ENCODE assay signal across 20 cellular contexts in genomic region chr4:20351360-20352171, GRCh38.
"Had no signal": no experiment of that assay in that cellular context is flagged by ENCODE, and none has a peak within 500 bp of the region (broad histone marks: within the 10 kb centered on the region; RNA-seq: fewer than 3 reads in every experiment).

No MANE protein-coding gene starts in this region.

- H3K27ac ChIP-seq: epithelial cell of prostate, esophagus muscularis mucosa, hepatocyte, left ventricle myocardium inferior, lower lobe of right lung, pancreas had no signal

- H3K36me3 Mint-ChIP-seq: memory B cell, naive B cell had no signal

- H3K9me3 Mint-ChIP-seq: memory B cell, naive B cell, neural crest cell had no signal

- H3K4me3 Mint-ChIP-seq: memory B cell, naive B cell, neural crest cell had no signal

- H3K27me3 ChIP-seq: esophagus muscularis mucosa, hepatocyte, pancreas had no signal

- H3K4me2 ChIP-seq: hepatocyte, smooth muscle cell had no signal

- H3K36me3 ChIP-seq: esophagus muscularis mucosa, left ventricle myocardium inferior, lower lobe of right lung, pancreas had no signal

- DNase-seq: effector memory CD4-positive, alpha-beta T cell; head of caudate nucleus; kidney; left cardiac atrium; left ventricle myocardium inferior; lower lobe of right lung; naive B cell; nucleus accumbens; pancreas; right cardiac atrium; stimulated activated CD4-positive, alpha-beta T cell treated with anti-CD3 and anti-CD28 coated beads, Interleukin-2, amount 100 ng/mL, for 48 hours; stimulated activated naive CD4-positive, alpha-beta T cell treated with Interleukin-2 at 50 U/mL for 16 hours; trophoblast cell had no signal

- H3K27me3 Mint-ChIP-seq: memory B cell, naive B cell, progenitor cell of endocrine pancreas had no signal

- H3K27ac Mint-ChIP-seq: memory B cell, naive B cell, progenitor cell of endocrine pancreas had no signal

- H3K9me3 ChIP-seq: esophagus muscularis mucosa, left ventricle myocardium inferior, lower lobe of right lung, pancreas had no signal

- H2AFZ ChIP-seq: hepatocyte had no signal

- H3K4me3 ChIP-seq: esophagus muscularis mucosa, hepatocyte, left ventricle myocardium inferior, lower lobe of right lung, pancreas, smooth muscle cell had no signal

- H3K79me2 ChIP-seq: hepatocyte had no signal

- H3K4me1 Mint-ChIP-seq: memory B cell, naive B cell had no signal

- H3K4me1 ChIP-seq: left ventricle myocardium inferior, lower lobe of right lung, pancreas had no signal
